Comparison of ENCODE assay signal across 1 cellular context in genomic region chrX:154028502-154029184, GRCh38.
TF ChIP-seq lines count a peak whose summit lies in the region.

No MANE protein-coding gene starts in this region.

TF ChIP-seq in endothelial cell of umbilical vein, 7 proteins besides CTCF, POLR2A, EP300 and RAD21:
- TF ChIP-seq MAX (IDR thresholded peaks at IDR 0.05; ENCODE audit: insufficient read depth, insufficient read length) (no peak), EZH2 (IDR thresholded peaks at IDR 0.05; ENCODE audit: borderline replicate concordance, low read depth, low read length, severe bottlenecking) (no peak), FOS (IDR thresholded peaks at IDR 0.05; ENCODE audit: borderline replicate concordance, insufficient read depth, low read length) (no peak), POLR2AphosphoS5 (IDR thresholded peaks at IDR 0.05; ENCODE audit: insufficient read depth, low read depth, low read length) (no peak), JUN (IDR thresholded peaks at IDR 0.05; ENCODE audit: borderline replicate concordance, insufficient read depth, insufficient read length, low read depth) (no peak), GATA2 (IDR thresholded peaks at IDR 0.05; ENCODE audit: insufficient read depth, insufficient read length, low read depth, low read length) (no peak), MYC (IDR thresholded peaks at IDR 0.05; ENCODE audit: low read depth, low read length) (no peak)
